Comparison of ENCODE assay signal across 2 cellular contexts in the genomic region with DNA sequence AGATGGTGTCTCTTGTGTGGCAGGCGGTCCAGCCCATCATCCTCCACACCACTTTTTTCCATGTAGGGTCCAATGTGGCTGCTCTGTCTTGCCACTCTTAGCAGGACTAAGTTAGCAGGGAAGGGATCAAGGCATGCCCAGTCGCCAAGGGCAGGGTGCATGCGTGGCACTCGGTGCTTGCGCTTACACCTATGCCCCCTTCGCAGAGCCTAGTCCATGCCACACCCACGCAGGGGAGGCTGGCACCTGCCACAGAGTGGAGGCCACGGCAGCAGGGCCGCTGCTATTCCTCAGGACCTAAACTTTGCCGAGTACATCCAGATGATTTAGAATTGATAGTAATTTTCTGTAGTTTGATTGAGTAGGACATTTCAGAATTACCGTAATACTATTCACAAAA.
TF ChIP-seq lines count a peak whose summit lies in the region.

No MANE protein-coding gene starts in this region.

TF ChIP-seq in SK-N-SH, 30 proteins besides CTCF, POLR2A, EP300 and RAD21:
- no peak for TF ChIP-seq FOXM1 (IDR thresholded peaks at IDR 0.05; ENCODE audit: low read depth)
- TF ChIP-seq NFIC (IDR thresholded peaks at IDR 0.05; ENCODE audit: borderline replicate concordance) = no peak
- TF ChIP-seq RXRA (IDR thresholded peaks at IDR 0.05; ENCODE audit: borderline replicate concordance, low read depth) = no peak
- no peak for TF ChIP-seq YY1 (IDR thresholded peaks at IDR 0.05; ENCODE audit: low read depth)
- TF ChIP-seq IRF3 (IDR thresholded peaks at IDR 0.05; ENCODE audit: low read depth, low read length) = no peak
- no peak for TF ChIP-seq ZBTB33 (IDR thresholded peaks at IDR 0.05; ENCODE audit: borderline replicate concordance, low read depth)
- TF ChIP-seq MXI1 (IDR thresholded peaks at IDR 0.05; ENCODE audit: low read depth, low read length) = no peak
- TF ChIP-seq, protein P1, sequence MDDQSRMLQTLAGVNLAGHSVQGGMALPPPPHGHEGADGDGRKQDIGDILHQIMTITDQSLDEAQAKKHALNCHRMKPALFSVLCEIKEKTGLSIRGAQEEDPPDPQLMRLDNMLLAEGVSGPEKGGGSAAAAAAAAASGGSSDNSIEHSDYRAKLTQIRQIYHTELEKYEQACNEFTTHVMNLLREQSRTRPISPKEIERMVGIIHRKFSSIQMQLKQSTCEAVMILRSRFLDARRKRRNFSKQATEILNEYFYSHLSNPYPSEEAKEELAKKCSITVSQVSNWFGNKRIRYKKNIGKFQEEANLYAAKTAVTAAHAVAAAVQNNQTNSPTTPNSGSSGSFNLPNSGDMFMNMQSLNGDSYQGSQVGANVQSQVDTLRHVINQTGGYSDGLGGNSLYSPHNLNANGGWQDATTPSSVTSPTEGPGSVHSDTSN (IDR thresholded peaks at IDR 0.05) = no peak
- no peak for TF ChIP-seq RCOR1 (IDR thresholded peaks at IDR 0.05; ENCODE audit: low read length)
- TF ChIP-seq USF1 (IDR thresholded peaks at IDR 0.05; ENCODE audit: borderline replicate concordance, low read depth) = no peak
- TF ChIP-seq, protein P2, sequence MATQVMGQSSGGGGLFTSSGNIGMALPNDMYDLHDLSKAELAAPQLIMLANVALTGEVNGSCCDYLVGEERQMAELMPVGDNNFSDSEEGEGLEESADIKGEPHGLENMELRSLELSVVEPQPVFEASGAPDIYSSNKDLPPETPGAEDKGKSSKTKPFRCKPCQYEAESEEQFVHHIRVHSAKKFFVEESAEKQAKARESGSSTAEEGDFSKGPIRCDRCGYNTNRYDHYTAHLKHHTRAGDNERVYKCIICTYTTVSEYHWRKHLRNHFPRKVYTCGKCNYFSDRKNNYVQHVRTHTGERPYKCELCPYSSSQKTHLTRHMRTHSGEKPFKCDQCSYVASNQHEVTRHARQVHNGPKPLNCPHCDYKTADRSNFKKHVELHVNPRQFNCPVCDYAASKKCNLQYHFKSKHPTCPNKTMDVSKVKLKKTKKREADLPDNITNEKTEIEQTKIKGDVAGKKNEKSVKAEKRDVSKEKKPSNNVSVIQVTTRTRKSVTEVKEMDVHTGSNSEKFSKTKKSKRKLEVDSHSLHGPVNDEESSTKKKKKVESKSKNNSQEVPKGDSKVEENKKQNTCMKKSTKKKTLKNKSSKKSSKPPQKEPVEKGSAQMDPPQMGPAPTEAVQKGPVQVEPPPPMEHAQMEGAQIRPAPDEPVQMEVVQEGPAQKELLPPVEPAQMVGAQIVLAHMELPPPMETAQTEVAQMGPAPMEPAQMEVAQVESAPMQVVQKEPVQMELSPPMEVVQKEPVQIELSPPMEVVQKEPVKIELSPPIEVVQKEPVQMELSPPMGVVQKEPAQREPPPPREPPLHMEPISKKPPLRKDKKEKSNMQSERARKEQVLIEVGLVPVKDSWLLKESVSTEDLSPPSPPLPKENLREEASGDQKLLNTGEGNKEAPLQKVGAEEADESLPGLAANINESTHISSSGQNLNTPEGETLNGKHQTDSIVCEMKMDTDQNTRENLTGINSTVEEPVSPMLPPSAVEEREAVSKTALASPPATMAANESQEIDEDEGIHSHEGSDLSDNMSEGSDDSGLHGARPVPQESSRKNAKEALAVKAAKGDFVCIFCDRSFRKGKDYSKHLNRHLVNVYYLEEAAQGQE (IDR thresholded peaks at IDR 0.05; ENCODE audit: low read depth, low read length) = no peak
- TF ChIP-seq EZH2phosphoT487 (IDR thresholded peaks at IDR 0.05; ENCODE audit: borderline replicate concordance, low read depth) = no peak
- TF ChIP-seq SMC3 (IDR thresholded peaks at IDR 0.05; ENCODE audit: low read depth, low read length) = no peak
- TF ChIP-seq SIN3A (IDR thresholded peaks at IDR 0.05; ENCODE audit: borderline replicate concordance, low read depth, low read length) = no peak
- no peak for TF ChIP-seq RFX5 (IDR thresholded peaks at IDR 0.05; ENCODE audit: low read length)
- TF ChIP-seq GATA2 (CRISPR knock-in tag; IDR thresholded peaks at IDR 0.05) = no peak
- TF ChIP-seq GABPA (IDR thresholded peaks at IDR 0.05; ENCODE audit: low read depth) = no peak

TF ChIP-seq in SK-N-SH treated with all-trans-retinoic acid at 6 μM for 48 hours, 23 proteins besides CTCF, POLR2A, EP300 and RAD21:
- TF ChIP-seq ARNTL (CRISPR knock-in tag; IDR thresholded peaks at IDR 0.05; ENCODE audit: borderline replicate concordance, low read depth) = no peak
- TF ChIP-seq ISL1 (CRISPR knock-in tag; IDR thresholded peaks at IDR 0.05) = no peak
- TF ChIP-seq PPARA (CRISPR knock-in tag; IDR thresholded peaks at IDR 0.05; ENCODE audit: borderline replicate concordance) = no peak
- TF ChIP-seq ZNF565 (CRISPR knock-in tag; conservative IDR thresholded peaks at IDR 0.05; ENCODE audit: low read depth) = no peak
- TF ChIP-seq RARB (CRISPR knock-in tag; IDR thresholded peaks at IDR 0.05) = no peak
